1 cellular context compared by ENCODE assay signal in genomic region chr1:109099871-109100757, GRCh38.
TF ChIP-seq lines count a peak whose summit lies in the region.

No MANE protein-coding gene starts in this region.

TF ChIP-seq in K562, 482 proteins besides CTCF, POLR2A, EP300 and RAD21 (continued from another document and continues in another):
- no peak for TF ChIP-seq GATA2 (CRISPR knock-in tag; IDR thresholded peaks at IDR 0.05)
- peak; percentile 86 for TF ChIP-seq NFIC (IDR thresholded peaks at IDR 0.05)
- TF ChIP-seq ELF4 (CRISPR knock-in tag; IDR thresholded peaks at IDR 0.05) = peak; percentile 99
- no peak for TF ChIP-seq TEAD2 (tag; IDR thresholded peaks at IDR 0.05)
- TF ChIP-seq REST (CRISPR knock-in tag; IDR thresholded peaks at IDR 0.05; ENCODE audit: low read depth) = peak; percentile 78
- TF ChIP-seq CHD7 (IDR thresholded peaks at IDR 0.05; ENCODE audit: low read depth, low read length) = no peak
- no peak for TF ChIP-seq EHMT2 (IDR thresholded peaks at IDR 0.05)
- no peak for TF ChIP-seq BDP1 (IDR thresholded peaks at IDR 0.05; ENCODE audit: insufficient read depth, insufficient read length)
- peak in 1 of 2 experiments; percentile 87; a peak in 1 of 4 replicates for TF ChIP-seq FOXA3 (CRISPR knock-in tag; conservative IDR thresholded peaks at IDR 0.05 in 1 of 2, IDR thresholded peaks at IDR 0.05 in 1 of 2)
- peak; percentile 100 for TF ChIP-seq KDM5B (IDR thresholded peaks at IDR 0.05; ENCODE audit: insufficient replicate concordance, low read depth, low read length)
- peak; percentile 96 for TF ChIP-seq ZBTB43 (CRISPR knock-in tag; IDR thresholded peaks at IDR 0.05)
- TF ChIP-seq BRF1 (IDR thresholded peaks at IDR 0.05; ENCODE audit: borderline replicate concordance, extremely low read depth, insufficient read length) = no peak
- TF ChIP-seq ZBTB9 (CRISPR knock-in tag; IDR thresholded peaks at IDR 0.05) = peak; percentile 93
- TF ChIP-seq ATF1 (CRISPR knock-in tag; IDR thresholded peaks at IDR 0.05) = no peak
- TF ChIP-seq ATF1 (tag; IDR thresholded peaks at IDR 0.05) = peak; percentile 87
- peak; percentile 67; the same call in 1 of the 2 replicates for TF ChIP-seq ZFP91 (CRISPR knock-in tag; IDR thresholded peaks at IDR 0.05)
- TF ChIP-seq ZNF311 (CRISPR knock-in tag; IDR thresholded peaks at IDR 0.05) = no peak; the same call in 1 of the 2 replicates
- TF ChIP-seq ZNF79 (CRISPR knock-in tag; IDR thresholded peaks at IDR 0.05; ENCODE audit: low read depth) = no peak
- TF ChIP-seq MTF1 (CRISPR knock-in tag; IDR thresholded peaks at IDR 0.05; ENCODE audit: borderline replicate concordance) = no peak; the same call in 1 of the 2 replicates
- peak; percentile 99 for TF ChIP-seq PHF8 (IDR thresholded peaks at IDR 0.05; ENCODE audit: borderline replicate concordance, low read length)
- no peak for TF ChIP-seq XRCC4 (IDR thresholded peaks at IDR 0.05; ENCODE audit: extremely low read depth, insufficient read depth, insufficient read length)
- no peak for TF ChIP-seq MCM7 (IDR thresholded peaks at IDR 0.05)
- TF ChIP-seq C11orf30 (IDR thresholded peaks at IDR 0.05; ENCODE audit: low read depth) = peak; percentile 72; the same call in 1 of the 2 replicates
- TF ChIP-seq PKNOX1 (IDR thresholded peaks at IDR 0.05) = no peak
- no peak for TF ChIP-seq ARID2 (IDR thresholded peaks at IDR 0.05)
- peak; percentile 96; the same call in 1 of the 2 replicates for TF ChIP-seq ATF6 (CRISPR knock-in tag; IDR thresholded peaks at IDR 0.05)
- no peak for TF ChIP-seq NCOA2 (IDR thresholded peaks at IDR 0.05; ENCODE audit: partially characterized antibody in 2 of 2)
- TF ChIP-seq GABPB2 (CRISPR knock-in tag; conservative IDR thresholded peaks at IDR 0.05) = peak; percentile 59; the same call in 1 of the 2 replicates
- peak; percentile 97 for TF ChIP-seq CHCHD3 (CRISPR knock-in tag; IDR thresholded peaks at IDR 0.05)
- peak; percentile 95 to 97 for TF ChIP-seq E2F6 (IDR thresholded peaks at IDR 0.05; ENCODE audit: borderline replicate concordance in 1 of 2, extremely low read depth in 1 of 2, insufficient read depth in 1 of 2, insufficient read length in 1 of 2, low read depth in 1 of 2, low read length in 1 of 2, poor library complexity in 1 of 2, severe bottlenecking in 1 of 2)
- TF ChIP-seq CREM (IDR thresholded peaks at IDR 0.05; ENCODE audit: low read depth) = peak; percentile 89
- TF ChIP-seq CXXC5 (CRISPR knock-in tag; IDR thresholded peaks at IDR 0.05) = peak; percentile 98
- TF ChIP-seq ZNF24 (IDR thresholded peaks at IDR 0.05) = 0 out of 2 replicates have a peak, but pooled peaks have one; percentile 58
- no peak for TF ChIP-seq MCM2 (IDR thresholded peaks at IDR 0.05; ENCODE audit: low read depth)
- TF ChIP-seq ZNF232 (CRISPR knock-in tag; IDR thresholded peaks at IDR 0.05) = no peak; the same call in 1 of the 2 replicates
- peak; percentile 82; the same call in 1 of the 2 replicates for TF ChIP-seq HDAC2 (IDR thresholded peaks at IDR 0.05)
- TF ChIP-seq L3MBTL2 (IDR thresholded peaks at IDR 0.05) = peak; percentile 99
- peak; percentile 92 for TF ChIP-seq GTF2A2 (tag; IDR thresholded peaks at IDR 0.05)
